Comparison of ENCODE assay signal across 10 cellular contexts in genomic region chr15:74399511-74400312, GRCh38. TPM values are rescaled to one million over a fixed set of nuclear protein-coding genes. Genes with fewer than 3 reads are reported as not detected.
DNase-seq lines count a peak whose midpoint lies in the region; ATAC-seq, FAIRE-seq and TF ChIP-seq lines count a peak whose summit lies in the region.
"Had no signal": no experiment of that assay in that cellular context is flagged by ENCODE, and none has a peak within 500 bp of the region (broad histone marks: within the 10 kb centered on the region; RNA-seq: fewer than 3 reads in every experiment).

No MANE protein-coding gene starts in this region.

- DNase-seq in GM12891 (ENCODE audit: insufficient read length, low spot score) (no peak), RCC 7860 (ENCODE audit: low spot score) (peak; percentile 87), astrocyte (ENCODE audit: low read depth) (peak; percentile 82), NCI-H146 (lab: John Stamatoyannopoulos, UW) (no peak), SKM-1 (lab: John Stamatoyannopoulos, UW; ENCODE audit: unreplicated experiment) (no peak), T-helper 17 cell (no peak)
- DNase-seq in stimulated activated CD4-positive, alpha-beta T cell treated with anti-CD3 and anti-CD28 coated beads, Interleukin-4, amount 100 ng/mL, for 4 hours, result peak; percentile 47 to 76
- DNase-seq: NCI-H187, posterior cingulate gyrus had no signal

- no peaks in the 10 kb centered on the region for H3K27me3 ChIP-seq in astrocyte (ENCODE audit: insufficient read depth, low read length)

- no peak overlapping the region for H3K4me3 ChIP-seq in astrocyte (ENCODE audit: insufficient read depth, low read depth, low read length)

- H3K9ac ChIP-seq in astrocyte (ENCODE audit: low read length), result peak overlapping the region; percentile 77

- peaks cover 90% of the 10 kb centered on the region for H3K4me1 ChIP-seq in astrocyte (ENCODE audit: insufficient read depth, low read length)

- H3K27ac Mint-ChIP-seq in astrocyte (ENCODE audit: unreplicated experiment) (no peak overlapping the region), T-helper 17 cell (no peak overlapping the region)

- peaks cover 2% of the 10 kb centered on the region for H3K9me3 Mint-ChIP-seq in astrocyte (ENCODE audit: unreplicated experiment)

- H3K4me2 ChIP-seq in astrocyte (ENCODE audit: low read length), result peak overlapping the region; percentile 69

- H3K36me3 Mint-ChIP-seq in astrocyte (ENCODE audit: low read depth, unreplicated experiment) (no peaks in the 10 kb centered on the region), T-helper 17 cell (ENCODE audit: low read depth) (no peaks in the 10 kb centered on the region)

- no peak for ATAC-seq in HG03457 (IDR thresholded peaks at IDR 0.05; ENCODE audit: unreplicated experiment)
- no peak for ATAC-seq in T-helper 17 cell

- no peak overlapping the region for H3K4me3 Mint-ChIP-seq in astrocyte (ENCODE audit: unreplicated experiment)
- no peak overlapping the region for H3K4me3 Mint-ChIP-seq in T-helper 17 cell

- H3K79me2 ChIP-seq in astrocyte (ENCODE audit: insufficient read depth, low read length), result no peaks in the 10 kb centered on the region

- FAIRE-seq in GM12891 (lab: Jason Lieb, UNC), result peak; percentile 80
- peak; percentile 71 for FAIRE-seq in RCC 7860 (lab: Jason Lieb, UNC)
- FAIRE-seq in astrocyte (lab: Jason Lieb, UNC), result no peak

- H3K27me3 Mint-ChIP-seq in astrocyte (ENCODE audit: low read depth, unreplicated experiment) (peaks cover 1% of the 10 kb centered on the region), T-helper 17 cell (no peaks in the 10 kb centered on the region)

- peak; percentile 87 for TF ChIP-seq POLR2A in GM12891 (IDR thresholded peaks at IDR 0.05; ENCODE audit: low read depth, low read length)

- TF ChIP-seq CTCF in astrocyte (IDR thresholded peaks at IDR 0.05; ENCODE audit: insufficient read depth, low read depth, low read length), result no peak

- H3K9me3 ChIP-seq in astrocyte (ENCODE audit: insufficient read depth, low read depth, low read length), result no peaks in the 10 kb centered on the region
- H3K9me3 ChIP-seq in T-helper 17 cell (ENCODE audit: control insufficient read depth, low read length, poor library complexity, severe bottlenecking), result no peaks in the 10 kb centered on the region

- H2AFZ ChIP-seq in astrocyte (ENCODE audit: low read depth, low read length), result no peak overlapping the region

- no peaks in the 10 kb centered on the region for H4K20me1 ChIP-seq in astrocyte (ENCODE audit: insufficient read depth, low read length)

- no peaks in the 10 kb centered on the region for H3K36me3 ChIP-seq in astrocyte (ENCODE audit: insufficient read depth, low read length)

- peaks cover 39% of the 10 kb centered on the region for H3K4me1 Mint-ChIP-seq in astrocyte (ENCODE audit: low read depth, unreplicated experiment)
- peaks cover 33% of the 10 kb centered on the region for H3K4me1 Mint-ChIP-seq in T-helper 17 cell

- peak overlapping the region; percentile 90 for H3K27ac ChIP-seq in astrocyte (ENCODE audit: low read depth, low read length)

TF ChIP-seq in GM12891, 5 proteins besides CTCF, POLR2A, EP300 and RAD21:
- TF ChIP-seq PAX5 (IDR thresholded peaks at IDR 0.05; ENCODE audit: insufficient read depth, low read length, severe bottlenecking), result peak; percentile 15
- peak; percentile 83 for TF ChIP-seq POU2F2 (IDR thresholded peaks at IDR 0.05; ENCODE audit: low read depth, low read length)
- TF ChIP-seq TAF1 (IDR thresholded peaks at IDR 0.05; ENCODE audit: low read depth, low read length), result peak; percentile 71
- TF ChIP-seq POLR2AphosphoS5 (IDR thresholded peaks at IDR 0.05; ENCODE audit: low read depth, low read length), result peak; percentile 81
- TF ChIP-seq SPI1 (IDR thresholded peaks at IDR 0.05; ENCODE audit: low read depth, low read length), result 0 out of 2 replicates have a peak, but pooled peaks have one; percentile 0

RNA-seq across cellular contexts. Expression of gene CYP11A1, which starts 32.3 kb away (rescaled TPM):
- 0.54 TPM for polyA plus RNA-seq in GM12891 (2012; ENCODE audit: low read depth, missing spikeins)
- total RNA-seq in astrocyte, result 0.43 and 0.60 TPM in 2 replicates
- total RNA-seq in T-helper 17 cell, result not detected

RNA-seq across cellular contexts. Expression of gene SEMA7A, which starts 34.0 kb away (rescaled TPM):
- 51.0 TPM for polyA plus RNA-seq in GM12891 (2012; ENCODE audit: low read depth, missing spikeins)
- total RNA-seq in astrocyte (26.7 and 36.3 TPM in 2 replicates), T-helper 17 cell (1 to 10 TPM; 2.2 to 3.6 TPM)

Comparison
In these comparisons a context has a peak if more than half of its experiments do, and no peak if none do; other contexts are left out.
1. DNase-seq: peak in RCC 7860 (single experiment), astrocyte (single experiment) and stimulated activated CD4-positive, alpha-beta T cell treated with anti-CD3 and anti-CD28 coated beads, Interleukin-4, amount 100 ng/mL, for 4 hours (2 of 2); none in GM12891 (single experiment), NCI-H146 (single experiment), SKM-1 (single experiment) and T-helper 17 cell (0 of 3).